Comparison of ENCODE assay signal across 1 cellular context in the genomic region with DNA sequence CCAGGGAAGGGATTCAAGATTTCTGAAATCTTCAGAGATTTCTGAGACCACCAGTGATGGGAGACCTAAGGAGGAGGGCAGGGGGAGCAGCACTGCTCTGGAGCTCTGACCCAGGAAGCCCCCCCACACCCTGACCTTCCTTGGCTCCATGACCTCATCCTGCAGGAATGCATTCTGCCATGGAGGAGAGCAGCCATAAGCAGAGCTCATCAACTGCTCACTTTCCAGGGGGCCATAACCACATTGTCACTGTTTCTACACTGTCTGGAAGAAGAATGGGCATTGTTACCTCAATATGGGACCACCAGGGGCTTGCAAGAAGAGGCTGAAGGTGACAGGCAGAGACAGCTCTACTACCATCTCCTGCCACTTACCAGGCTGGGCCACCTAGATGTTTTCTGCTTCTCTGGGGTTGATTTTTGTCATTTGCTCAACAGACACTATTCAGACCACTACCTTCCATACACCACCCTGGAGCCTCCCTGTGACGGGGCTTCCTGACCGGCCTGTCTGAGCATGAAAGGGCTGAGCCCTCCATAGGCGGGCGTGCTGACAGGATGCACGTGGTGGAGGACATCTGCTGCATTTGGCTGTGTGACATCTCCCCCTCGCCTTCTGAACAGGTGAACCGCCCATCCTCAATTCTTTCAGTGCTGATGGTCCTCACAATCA.
A peak's percentile ranks its signal among the peaks of the same experiment; 100 is the strongest.
TF ChIP-seq lines count a peak whose summit lies in the region.

No MANE protein-coding gene starts in this region.

TF ChIP-seq in HepG2, 621 proteins besides CTCF, POLR2A, EP300 and RAD21 (continues in another document):
- TF ChIP-seq FLYWCH1 (CRISPR knock-in tag; IDR thresholded peaks at IDR 0.05) (no peak), ZC3H4 (CRISPR knock-in tag; IDR thresholded peaks at IDR 0.05; ENCODE audit: borderline replicate concordance) (no peak), SALL2 (CRISPR knock-in tag; IDR thresholded peaks at IDR 0.05) (no peak), ZBTB20 (CRISPR knock-in tag; IDR thresholded peaks at IDR 0.05; ENCODE audit: borderline replicate concordance, low read depth) (no peak), ZNF839 (CRISPR knock-in tag; IDR thresholded peaks at IDR 0.05; ENCODE audit: borderline replicate concordance) (no peak), ZNF136 (CRISPR knock-in tag; IDR thresholded peaks at IDR 0.05; ENCODE audit: low read depth) (no peak), TSC22D2 (CRISPR knock-in tag; IDR thresholded peaks at IDR 0.05; ENCODE audit: borderline replicate concordance) (no peak), ZNF331 (CRISPR knock-in tag; IDR thresholded peaks at IDR 0.05) (peak; percentile 22; the same call in 1 of the 2 replicates), HMG20A (CRISPR knock-in tag; IDR thresholded peaks at IDR 0.05; ENCODE audit: borderline replicate concordance) (no peak), ELF3 (CRISPR knock-in tag; IDR thresholded peaks at IDR 0.05) (no peak), MEIS2 (CRISPR knock-in tag; IDR thresholded peaks at IDR 0.05) (no peak), JUN (CRISPR knock-in tag; IDR thresholded peaks at IDR 0.05) (peak; percentile 95), SNAI1 (CRISPR knock-in tag; IDR thresholded peaks at IDR 0.05; ENCODE audit: borderline replicate concordance) (no peak), ATF7 (IDR thresholded peaks at IDR 0.05) (peak; percentile 44; the same call in 1 of the 2 replicates), ATF7 (CRISPR knock-in tag; IDR thresholded peaks at IDR 0.05) (peak; percentile 92), NFKBIZ (CRISPR knock-in tag; IDR thresholded peaks at IDR 0.05) (no peak), PAF1 (CRISPR knock-in tag; IDR thresholded peaks at IDR 0.05) (no peak), GLI4 (CRISPR knock-in tag; IDR thresholded peaks at IDR 0.05; ENCODE audit: borderline replicate concordance) (no peak), GZF1 (CRISPR knock-in tag; IDR thresholded peaks at IDR 0.05) (no peak), TBX2 (CRISPR knock-in tag; IDR thresholded peaks at IDR 0.05; ENCODE audit: borderline replicate concordance) (no peak), ZNF674 (CRISPR knock-in tag; IDR thresholded peaks at IDR 0.05; ENCODE audit: low read depth) (no peak), ATAD3A (CRISPR knock-in tag; IDR thresholded peaks at IDR 0.05) (no peak), ZNF17 (CRISPR knock-in tag; IDR thresholded peaks at IDR 0.05) (no peak), ZNF234 (CRISPR knock-in tag; conservative IDR thresholded peaks at IDR 0.05) (no peak), ZNF780A (CRISPR knock-in tag; IDR thresholded peaks at IDR 0.05) (no peak), JUND (CRISPR knock-in tag; IDR thresholded peaks at IDR 0.05) (peak; percentile 92), SP4 (CRISPR knock-in tag; IDR thresholded peaks at IDR 0.05) (no peak), TAF15 (IDR thresholded peaks at IDR 0.05; ENCODE audit: low read depth, low read length, poor library complexity, severe bottlenecking) (no peak), FOXK1 (CRISPR knock-in tag; IDR thresholded peaks at IDR 0.05; ENCODE audit: borderline replicate concordance, low read depth) (no peak), RARA (CRISPR knock-in tag; IDR thresholded peaks at IDR 0.05) (peak; percentile 49), ZNF430 (CRISPR knock-in tag; IDR thresholded peaks at IDR 0.05) (peak; percentile 95), ZNF333 (CRISPR knock-in tag; IDR thresholded peaks at IDR 0.05; ENCODE audit: borderline replicate concordance) (no peak), ZBTB7A (CRISPR knock-in tag; IDR thresholded peaks at IDR 0.05) (no peak), NCOA5 (CRISPR knock-in tag; IDR thresholded peaks at IDR 0.05) (no peak)
- TF ChIP-seq, protein P1, sequence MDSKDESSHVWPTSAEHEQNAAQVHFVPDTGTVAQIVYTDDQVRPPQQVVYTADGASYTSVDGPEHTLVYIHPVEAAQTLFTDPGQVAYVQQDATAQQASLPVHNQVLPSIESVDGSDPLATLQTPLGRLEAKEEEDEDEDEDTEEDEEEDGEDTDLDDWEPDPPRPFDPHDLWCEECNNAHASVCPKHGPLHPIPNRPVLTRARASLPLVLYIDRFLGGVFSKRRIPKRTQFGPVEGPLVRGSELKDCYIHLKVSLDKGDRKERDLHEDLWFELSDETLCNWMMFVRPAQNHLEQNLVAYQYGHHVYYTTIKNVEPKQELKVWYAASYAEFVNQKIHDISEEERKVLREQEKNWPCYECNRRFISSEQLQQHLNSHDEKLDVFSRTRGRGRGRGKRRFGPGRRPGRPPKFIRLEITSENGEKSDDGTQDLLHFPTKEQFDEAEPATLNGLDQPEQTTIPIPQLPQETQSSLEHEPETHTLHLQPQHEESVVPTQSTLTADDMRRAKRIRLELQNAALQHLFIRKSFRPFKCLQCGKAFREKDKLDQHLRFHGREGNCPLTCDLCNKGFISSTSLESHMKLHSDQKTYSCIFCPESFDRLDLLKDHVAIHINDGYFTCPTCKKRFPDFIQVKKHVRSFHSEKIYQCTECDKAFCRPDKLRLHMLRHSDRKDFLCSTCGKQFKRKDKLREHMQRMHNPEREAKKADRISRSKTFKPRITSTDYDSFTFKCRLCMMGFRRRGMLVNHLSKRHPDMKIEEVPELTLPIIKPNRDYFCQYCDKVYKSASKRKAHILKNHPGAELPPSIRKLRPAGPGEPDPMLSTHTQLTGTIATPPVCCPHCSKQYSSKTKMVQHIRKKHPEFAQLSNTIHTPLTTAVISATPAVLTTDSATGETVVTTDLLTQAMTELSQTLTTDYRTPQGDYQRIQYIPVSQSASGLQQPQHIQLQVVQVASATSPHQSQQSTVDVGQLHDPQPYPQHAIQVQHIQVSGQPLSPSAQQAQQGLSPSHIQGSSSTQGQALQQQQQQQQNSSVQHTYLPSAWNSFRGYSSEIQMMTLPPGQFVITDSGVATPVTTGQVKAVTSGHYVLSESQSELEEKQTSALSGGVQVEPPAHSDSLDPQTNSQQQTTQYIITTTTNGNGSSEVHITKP (CRISPR knock-in tag; IDR thresholded peaks at IDR 0.05; ENCODE audit: low read depth) = no peak
- TF ChIP-seq, protein P2, sequence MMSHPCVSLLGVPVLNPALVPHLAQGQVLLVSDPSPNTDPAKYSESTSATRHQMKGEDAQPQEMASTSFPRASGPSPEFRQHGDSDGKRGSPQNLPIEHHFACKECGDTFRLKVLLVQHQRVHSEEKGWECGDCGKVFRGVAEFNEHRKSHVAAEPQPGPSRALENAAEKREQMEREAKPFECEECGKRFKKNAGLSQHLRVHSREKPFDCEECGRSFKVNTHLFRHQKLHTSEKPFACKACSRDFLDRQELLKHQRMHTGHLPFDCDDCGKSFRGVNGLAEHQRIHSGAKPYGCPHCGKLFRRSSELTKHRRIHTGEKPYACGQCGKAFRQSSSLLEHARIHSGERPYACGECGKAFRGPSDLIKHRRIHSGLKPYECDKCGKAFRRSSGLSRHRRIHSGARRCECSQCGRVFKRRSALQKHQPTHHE (CRISPR knock-in tag; IDR thresholded peaks at IDR 0.05; ENCODE audit: borderline replicate concordance) = no peak
- TF ChIP-seq, protein P3, sequence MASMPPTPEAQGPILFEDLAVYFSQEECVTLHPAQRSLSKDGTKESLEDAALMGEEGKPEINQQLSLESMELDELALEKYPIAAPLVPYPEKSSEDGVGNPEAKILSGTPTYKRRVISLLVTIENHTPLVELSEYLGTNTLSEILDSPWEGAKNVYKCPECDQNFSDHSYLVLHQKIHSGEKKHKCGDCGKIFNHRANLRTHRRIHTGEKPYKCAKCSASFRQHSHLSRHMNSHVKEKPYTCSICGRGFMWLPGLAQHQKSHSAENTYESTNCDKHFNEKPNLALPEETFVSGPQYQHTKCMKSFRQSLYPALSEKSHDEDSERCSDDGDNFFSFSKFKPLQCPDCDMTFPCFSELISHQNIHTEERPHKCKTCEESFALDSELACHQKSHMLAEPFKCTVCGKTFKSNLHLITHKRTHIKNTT (CRISPR knock-in tag; IDR thresholded peaks at IDR 0.05) = no peak
- TF ChIP-seq, protein P4, sequence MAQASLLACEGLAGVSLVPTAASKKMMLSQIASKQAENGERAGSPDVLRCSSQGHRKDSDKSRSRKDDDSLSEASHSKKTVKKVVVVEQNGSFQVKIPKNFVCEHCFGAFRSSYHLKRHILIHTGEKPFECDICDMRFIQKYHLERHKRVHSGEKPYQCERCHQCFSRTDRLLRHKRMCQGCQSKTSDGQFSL (CRISPR knock-in tag; IDR thresholded peaks at IDR 0.05) = peak; percentile 79
- TF ChIP-seq, protein P5, sequence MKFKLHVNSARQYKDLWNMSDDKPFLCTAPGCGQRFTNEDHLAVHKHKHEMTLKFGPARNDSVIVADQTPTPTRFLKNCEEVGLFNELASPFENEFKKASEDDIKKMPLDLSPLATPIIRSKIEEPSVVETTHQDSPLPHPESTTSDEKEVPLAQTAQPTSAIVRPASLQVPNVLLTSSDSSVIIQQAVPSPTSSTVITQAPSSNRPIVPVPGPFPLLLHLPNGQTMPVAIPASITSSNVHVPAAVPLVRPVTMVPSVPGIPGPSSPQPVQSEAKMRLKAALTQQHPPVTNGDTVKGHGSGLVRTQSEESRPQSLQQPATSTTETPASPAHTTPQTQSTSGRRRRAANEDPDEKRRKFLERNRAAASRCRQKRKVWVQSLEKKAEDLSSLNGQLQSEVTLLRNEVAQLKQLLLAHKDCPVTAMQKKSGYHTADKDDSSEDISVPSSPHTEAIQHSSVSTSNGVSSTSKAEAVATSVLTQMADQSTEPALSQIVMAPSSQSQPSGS (CRISPR knock-in tag; IDR thresholded peaks at IDR 0.05) = peak; percentile 86
- TF ChIP-seq, protein P6, sequence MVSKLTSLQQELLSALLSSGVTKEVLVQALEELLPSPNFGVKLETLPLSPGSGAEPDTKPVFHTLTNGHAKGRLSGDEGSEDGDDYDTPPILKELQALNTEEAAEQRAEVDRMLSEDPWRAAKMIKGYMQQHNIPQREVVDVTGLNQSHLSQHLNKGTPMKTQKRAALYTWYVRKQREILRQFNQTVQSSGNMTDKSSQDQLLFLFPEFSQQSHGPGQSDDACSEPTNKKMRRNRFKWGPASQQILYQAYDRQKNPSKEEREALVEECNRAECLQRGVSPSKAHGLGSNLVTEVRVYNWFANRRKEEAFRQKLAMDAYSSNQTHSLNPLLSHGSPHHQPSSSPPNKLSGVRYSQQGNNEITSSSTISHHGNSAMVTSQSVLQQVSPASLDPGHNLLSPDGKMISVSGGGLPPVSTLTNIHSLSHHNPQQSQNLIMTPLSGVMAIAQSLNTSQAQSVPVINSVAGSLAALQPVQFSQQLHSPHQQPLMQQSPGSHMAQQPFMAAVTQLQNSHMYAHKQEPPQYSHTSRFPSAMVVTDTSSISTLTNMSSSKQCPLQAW (CRISPR knock-in tag; IDR thresholded peaks at IDR 0.05) = no peak
- TF ChIP-seq, protein P7, sequence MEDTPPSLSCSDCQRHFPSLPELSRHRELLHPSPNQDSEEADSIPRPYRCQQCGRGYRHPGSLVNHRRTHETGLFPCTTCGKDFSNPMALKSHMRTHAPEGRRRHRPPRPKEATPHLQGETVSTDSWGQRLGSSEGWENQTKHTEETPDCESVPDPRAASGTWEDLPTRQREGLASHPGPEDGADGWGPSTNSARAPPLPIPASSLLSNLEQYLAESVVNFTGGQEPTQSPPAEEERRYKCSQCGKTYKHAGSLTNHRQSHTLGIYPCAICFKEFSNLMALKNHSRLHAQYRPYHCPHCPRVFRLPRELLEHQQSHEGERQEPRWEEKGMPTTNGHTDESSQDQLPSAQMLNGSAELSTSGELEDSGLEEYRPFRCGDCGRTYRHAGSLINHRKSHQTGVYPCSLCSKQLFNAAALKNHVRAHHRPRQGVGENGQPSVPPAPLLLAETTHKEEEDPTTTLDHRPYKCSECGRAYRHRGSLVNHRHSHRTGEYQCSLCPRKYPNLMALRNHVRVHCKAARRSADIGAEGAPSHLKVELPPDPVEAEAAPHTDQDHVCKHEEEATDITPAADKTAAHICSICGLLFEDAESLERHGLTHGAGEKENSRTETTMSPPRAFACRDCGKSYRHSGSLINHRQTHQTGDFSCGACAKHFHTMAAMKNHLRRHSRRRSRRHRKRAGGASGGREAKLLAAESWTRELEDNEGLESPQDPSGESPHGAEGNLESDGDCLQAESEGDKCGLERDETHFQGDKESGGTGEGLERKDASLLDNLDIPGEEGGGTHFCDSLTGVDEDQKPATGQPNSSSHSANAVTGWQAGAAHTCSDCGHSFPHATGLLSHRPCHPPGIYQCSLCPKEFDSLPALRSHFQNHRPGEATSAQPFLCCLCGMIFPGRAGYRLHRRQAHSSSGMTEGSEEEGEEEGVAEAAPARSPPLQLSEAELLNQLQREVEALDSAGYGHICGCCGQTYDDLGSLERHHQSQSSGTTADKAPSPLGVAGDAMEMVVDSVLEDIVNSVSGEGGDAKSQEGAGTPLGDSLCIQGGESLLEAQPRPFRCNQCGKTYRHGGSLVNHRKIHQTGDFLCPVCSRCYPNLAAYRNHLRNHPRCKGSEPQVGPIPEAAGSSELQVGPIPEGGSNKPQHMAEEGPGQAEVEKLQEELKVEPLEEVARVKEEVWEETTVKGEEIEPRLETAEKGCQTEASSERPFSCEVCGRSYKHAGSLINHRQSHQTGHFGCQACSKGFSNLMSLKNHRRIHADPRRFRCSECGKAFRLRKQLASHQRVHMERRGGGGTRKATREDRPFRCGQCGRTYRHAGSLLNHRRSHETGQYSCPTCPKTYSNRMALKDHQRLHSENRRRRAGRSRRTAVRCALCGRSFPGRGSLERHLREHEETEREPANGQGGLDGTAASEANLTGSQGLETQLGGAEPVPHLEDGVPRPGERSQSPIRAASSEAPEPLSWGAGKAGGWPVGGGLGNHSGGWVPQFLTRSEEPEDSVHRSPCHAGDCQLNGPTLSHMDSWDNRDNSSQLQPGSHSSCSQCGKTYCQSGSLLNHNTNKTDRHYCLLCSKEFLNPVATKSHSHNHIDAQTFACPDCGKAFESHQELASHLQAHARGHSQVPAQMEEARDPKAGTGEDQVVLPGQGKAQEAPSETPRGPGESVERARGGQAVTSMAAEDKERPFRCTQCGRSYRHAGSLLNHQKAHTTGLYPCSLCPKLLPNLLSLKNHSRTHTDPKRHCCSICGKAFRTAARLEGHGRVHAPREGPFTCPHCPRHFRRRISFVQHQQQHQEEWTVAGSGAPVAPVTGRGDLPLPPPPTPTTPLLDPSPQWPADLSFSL (CRISPR knock-in tag; IDR thresholded peaks at IDR 0.05) = no peak
- TF ChIP-seq, protein P8, sequence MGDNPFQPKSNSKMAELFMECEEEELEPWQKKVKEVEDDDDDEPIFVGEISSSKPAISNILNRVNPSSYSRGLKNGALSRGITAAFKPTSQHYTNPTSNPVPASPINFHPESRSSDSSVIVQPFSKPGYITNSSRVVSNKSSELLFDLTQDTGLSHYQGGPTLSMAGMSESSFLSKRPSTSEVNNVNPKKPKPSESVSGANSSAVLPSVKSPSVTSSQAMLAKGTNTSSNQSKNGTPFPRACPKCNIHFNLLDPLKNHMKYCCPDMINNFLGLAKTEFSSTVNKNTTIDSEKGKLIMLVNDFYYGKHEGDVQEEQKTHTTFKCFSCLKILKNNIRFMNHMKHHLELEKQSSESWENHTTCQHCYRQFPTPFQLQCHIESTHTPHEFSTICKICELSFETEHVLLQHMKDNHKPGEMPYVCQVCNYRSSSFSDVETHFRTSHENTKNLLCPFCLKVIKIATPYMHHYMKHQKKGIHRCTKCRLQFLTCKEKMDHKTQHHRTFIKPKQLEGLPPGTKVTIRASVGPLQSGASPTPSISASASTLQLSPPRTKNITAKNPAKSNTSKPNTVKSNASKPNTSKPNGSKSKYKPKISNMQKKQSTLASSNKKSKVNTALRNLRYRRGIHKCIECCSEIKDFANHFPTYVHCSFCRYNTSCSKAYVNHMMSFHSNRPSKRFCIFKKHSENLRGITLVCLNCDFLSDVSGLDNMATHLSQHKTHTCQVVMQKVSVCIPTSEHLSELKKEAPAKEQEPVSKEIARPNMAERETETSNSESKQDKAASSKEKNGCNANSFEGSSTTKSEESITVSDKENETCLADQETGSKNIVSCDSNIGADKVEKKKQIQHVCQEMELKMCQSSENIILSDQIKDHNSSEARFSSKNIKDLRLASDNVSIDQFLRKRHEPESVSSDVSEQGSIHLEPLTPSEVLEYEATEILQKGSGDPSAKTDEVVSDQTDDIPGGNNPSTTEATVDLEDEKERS (CRISPR knock-in tag; IDR thresholded peaks at IDR 0.05) = no peak
- TF ChIP-seq, protein P9, sequence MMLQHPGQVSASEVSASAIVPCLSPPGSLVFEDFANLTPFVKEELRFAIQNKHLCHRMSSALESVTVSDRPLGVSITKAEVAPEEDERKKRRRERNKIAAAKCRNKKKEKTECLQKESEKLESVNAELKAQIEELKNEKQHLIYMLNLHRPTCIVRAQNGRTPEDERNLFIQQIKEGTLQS (CRISPR knock-in tag; IDR thresholded peaks at IDR 0.05) = peak; percentile 75
